ENCODE assay signal across 8 cellular contexts in the genomic region with DNA sequence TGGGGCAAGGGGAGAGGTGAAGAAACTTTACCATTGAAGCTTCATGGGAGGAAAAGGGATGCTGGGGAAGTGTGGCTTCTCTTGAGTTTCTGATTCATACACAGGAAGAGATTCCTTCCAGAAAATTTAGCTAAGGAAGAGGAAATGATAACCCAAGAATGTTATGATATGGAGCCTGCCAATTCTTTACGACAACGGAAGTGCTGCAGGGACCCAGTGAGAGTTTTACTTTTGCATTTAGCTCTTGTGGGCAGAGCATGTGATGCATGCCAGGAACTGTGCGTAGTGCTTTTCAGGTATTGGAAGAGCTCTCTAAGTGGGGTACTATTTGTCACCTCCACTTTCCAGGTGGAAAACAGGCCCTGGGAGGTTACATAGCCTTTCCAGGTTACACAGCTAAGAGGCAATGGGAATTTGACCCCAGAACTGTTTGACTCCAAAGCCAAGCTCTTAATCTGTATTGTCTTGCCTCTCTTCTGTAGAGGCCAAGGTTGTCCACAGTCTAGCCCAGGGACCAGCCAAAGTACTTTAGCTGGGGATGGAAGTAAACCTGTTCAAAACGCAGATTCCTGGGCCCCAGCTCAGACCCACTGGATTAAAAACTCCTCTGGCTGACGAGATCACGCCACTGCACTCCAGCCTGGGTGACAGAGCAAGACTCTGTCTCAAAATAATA. TPM values are rescaled to one million over a fixed set of nuclear protein-coding genes. Genes with fewer than 3 reads are reported as not detected.
DNase-seq lines count a peak whose midpoint lies in the region; ATAC-seq and TF ChIP-seq lines count a peak whose summit lies in the region.

No MANE protein-coding gene starts in this region.

- peak overlapping the region; percentile 41 for H3K4me3 Mint-ChIP-seq in activated CD8-positive, alpha-beta memory T cell treated with anti-CD3 and anti-CD28 coated beads, Interleukin-2, amount 10 ng/mL, durations not matched to agents 7 days and 5 days
- H3K4me3 Mint-ChIP-seq in stimulated activated naive CD8-positive, alpha-beta T cell treated with anti-CD3 and anti-CD28 coated beads, Interleukin-15, Interleukin-2, amounts not matched to agents 100 ng/mL and 50 ng/mL, for 24 hours, result peak overlapping the region; percentile 8

- BruUV-seq in Panc1 (replicated peaks; lab: Mats Ljungman, UMichigan), result no TSS peak

- POLR2A ChIA-PET in Panc1 (lab: Charles Lee), result interaction anchor here (0.6 kb wide), 1 partner anchor 18 kb away, joined by 3 read pairs; no protein-coding TSS in a partner anchor

- TF ChIP-seq CTCF in Panc1 (IDR thresholded peaks at IDR 0.05) (no peak), esophagus muscularis mucosa (IDR thresholded peaks at IDR 0.05) (no peak), GM10266 (IDR thresholded peaks at IDR 0.05; ENCODE audit: control insufficient read depth, insufficient read depth, low read depth, missing control alignments) (no peak)

- H3K4me3 ChIP-seq in Panc1 (ENCODE audit: low read depth in 2 of 2, low read length in 2 of 2) (no peak overlapping the region), esophagus muscularis mucosa (no peak overlapping the region)

- no peak for TF ChIP-seq POLR2A in esophagus muscularis mucosa (IDR thresholded peaks at IDR 0.05; ENCODE audit: low read depth)

- no peaks in the 10 kb centered on the region for H3K9me3 Mint-ChIP-seq in activated CD8-positive, alpha-beta memory T cell treated with anti-CD3 and anti-CD28 coated beads, Interleukin-2, amount 10 ng/mL, durations not matched to agents 7 days and 5 days (ENCODE audit: low read depth)
- H3K9me3 Mint-ChIP-seq in stimulated activated naive CD8-positive, alpha-beta T cell treated with anti-CD3 and anti-CD28 coated beads, Interleukin-15, Interleukin-2, amounts not matched to agents 100 ng/mL and 50 ng/mL, for 24 hours, result no peaks in the 10 kb centered on the region

- DNase-seq in activated CD8-positive, alpha-beta memory T cell treated with anti-CD3 and anti-CD28 coated beads, Interleukin-2, amount 10 ng/mL, durations not matched to agents 7 days and 5 days, result peak; percentile 79
- no peak for DNase-seq in activated CD8-positive, alpha-beta memory T cell treated with anti-CD3 and anti-CD28 coated beads, Interleukin-2, amount 50 U/mL, for 48 hours
- DNase-seq in Panc1 (ENCODE audit: low read depth, low spot score) (no peak), esophagus muscularis mucosa (ENCODE audit: extremely low spot score) (no peak), GM10266 (ENCODE audit: extremely low spot score) (no peak), cerebellar nuclear complex (lab: John Stamatoyannopoulos, UW) (no peak), hypothalamus (lab: John Stamatoyannopoulos, UW) (no peak)

- H3K27ac Mint-ChIP-seq in activated CD8-positive, alpha-beta memory T cell treated with anti-CD3 and anti-CD28 coated beads, Interleukin-2, amount 10 ng/mL, durations not matched to agents 7 days and 5 days, result peak overlapping the region; percentile 86
- peak overlapping the region; percentile 70 for H3K27ac Mint-ChIP-seq in stimulated activated naive CD8-positive, alpha-beta T cell treated with anti-CD3 and anti-CD28 coated beads, Interleukin-15, Interleukin-2, amounts not matched to agents 100 ng/mL and 50 ng/mL, for 24 hours

- H3K4me1 ChIP-seq in Panc1 (ENCODE audit: control insufficient read depth, insufficient read depth, low read length) (peaks cover 4% of the 10 kb centered on the region), esophagus muscularis mucosa (peaks cover under 1 to 20% (median 6%) of the 10 kb centered on the region in 4 donors)

- peaks cover 13% of the 10 kb centered on the region for H3K36me3 Mint-ChIP-seq in activated CD8-positive, alpha-beta memory T cell treated with anti-CD3 and anti-CD28 coated beads, Interleukin-2, amount 10 ng/mL, durations not matched to agents 7 days and 5 days
- peaks cover 9% of the 10 kb centered on the region for H3K36me3 Mint-ChIP-seq in stimulated activated naive CD8-positive, alpha-beta T cell treated with anti-CD3 and anti-CD28 coated beads, Interleukin-15, Interleukin-2, amounts not matched to agents 100 ng/mL and 50 ng/mL, for 24 hours (ENCODE audit: low read depth)

- H3K27me3 Mint-ChIP-seq in activated CD8-positive, alpha-beta memory T cell treated with anti-CD3 and anti-CD28 coated beads, Interleukin-2, amount 10 ng/mL, durations not matched to agents 7 days and 5 days, result no peaks in the 10 kb centered on the region
- H3K27me3 Mint-ChIP-seq in stimulated activated naive CD8-positive, alpha-beta T cell treated with anti-CD3 and anti-CD28 coated beads, Interleukin-15, Interleukin-2, amounts not matched to agents 100 ng/mL and 50 ng/mL, for 24 hours, result no peaks in the 10 kb centered on the region

- H3K4me1 Mint-ChIP-seq in activated CD8-positive, alpha-beta memory T cell treated with anti-CD3 and anti-CD28 coated beads, Interleukin-2, amount 10 ng/mL, durations not matched to agents 7 days and 5 days, result peaks cover 66% of the 10 kb centered on the region
- peaks cover 68% of the 10 kb centered on the region for H3K4me1 Mint-ChIP-seq in stimulated activated naive CD8-positive, alpha-beta T cell treated with anti-CD3 and anti-CD28 coated beads, Interleukin-15, Interleukin-2, amounts not matched to agents 100 ng/mL and 50 ng/mL, for 24 hours (ENCODE audit: low read depth)

- CTCF ChIA-PET in activated CD8-positive, alpha-beta memory T cell treated with anti-CD3 and anti-CD28 coated beads, Interleukin-2, amount 10 ng/mL, durations not matched to agents 7 days and 5 days (lab: Charles Lee), result interaction anchor here (0.8 to 2.7 kb wide), 14 partner anchors 9 to 53 kb away, joined by 3 to 15 read pairs (median 5); no protein-coding TSS in a partner anchor
- CTCF ChIA-PET in Panc1 (lab: Charles Lee), result no interaction called here

- no peak for TF ChIP-seq EP300 in esophagus muscularis mucosa (IDR thresholded peaks at IDR 0.05)

- peak; percentile 95 for ATAC-seq in activated CD8-positive, alpha-beta memory T cell treated with anti-CD3 and anti-CD28 coated beads, Interleukin-2, amount 10 ng/mL, durations not matched to agents 7 days and 5 days
- peak; percentile 53; the same call in 1 of the 2 replicates for ATAC-seq in Panc1

- H3K9me3 ChIP-seq in Panc1 (ENCODE audit: control insufficient read depth, insufficient read depth, low read depth, low read length) (peaks cover 6% of the 10 kb centered on the region; the same call in 1 of the 2 replicates), esophagus muscularis mucosa (no peaks in the 10 kb centered on the region)

- H3K27me3 ChIP-seq in Panc1 (ENCODE audit: control insufficient read depth, insufficient read depth, low read length), result no peaks in the 10 kb centered on the region
- no peaks in the 10 kb centered on the region for H3K27me3 ChIP-seq in esophagus muscularis mucosa

- 88% methylated on average over 5 of the region's 6 CpGs for WGBS in esophagus muscularis mucosa

- H3K27ac ChIP-seq in Panc1 (ENCODE audit: low read length) (no peak overlapping the region), esophagus muscularis mucosa (replicated peaks in 1 of 4) (peak overlapping the region in 3 of 4 donors; percentile 5 to 65 (median 55))

- no peaks in the 10 kb centered on the region for H3K36me3 ChIP-seq in Panc1 (ENCODE audit: control insufficient read depth, insufficient read depth, low read length)
- no peaks in the 10 kb centered on the region for H3K36me3 ChIP-seq in esophagus muscularis mucosa

- intact Hi-C loops in Panc1 (cut with micrococcal nuclease; ENCODE audit: unreplicated experiment) (loop anchor here (5.0 kb wide), 1 partner anchor 53 kb away; no protein-coding TSS in a partner anchor), esophagus muscularis mucosa (cut with DNase I) (no loop called here)

- in situ Hi-C loops in Panc1 (cut with HindIII; ENCODE audit: low pct_unique_long_range_greater_than_20kb, low sequenced_read_pairs), result no loop called here

RNA-seq across cellular contexts. Expression of a gene that starts 23.0 kb away (rescaled TPM):
- 10 to 100 TPM; 42.6 to 49.8 TPM for total RNA-seq in activated CD8-positive, alpha-beta memory T cell treated with anti-CD3 and anti-CD28 coated beads, Interleukin-2, amount 10 ng/mL, durations not matched to agents 7 days and 5 days
- total RNA-seq in Panc1 (2021; ENCODE audit: unreplicated experiment), result 43.5 TPM
- polyA plus RNA-seq in Panc1 (2012; ENCODE audit: insufficient read length), result 75.0 TPM
- total RNA-seq in esophagus muscularis mucosa, result 10 to 100 TPM in 1 of 4 donors, 1 to 10 TPM in 3; 8.2 to 10.8 (median 8.5) TPM
